In genomic region chr2:156038021-156038420, GRCh38 we compare ENCODE assay signal across 25 cellular contexts.
"Had no signal": no experiment of that assay in that cellular context is flagged by ENCODE, and none has a peak within 500 bp of the region (broad histone marks: within the 10 kb centered on the region; RNA-seq: fewer than 3 reads in every experiment).

No MANE protein-coding gene starts in this region.

- H3K4me1 ChIP-seq: ascending aorta, body of pancreas, Peyer's patch, SJCRH30 had no signal

- H3K9me3 ChIP-seq: ascending aorta, body of pancreas, Peyer's patch, SJCRH30 had no signal

- H3K27me3 ChIP-seq: ascending aorta, body of pancreas, Peyer's patch, SJCRH30 had no signal

- H3K4me3 ChIP-seq: ascending aorta, body of pancreas, Peyer's patch, SJCRH30 had no signal

- H3K36me3 ChIP-seq: ascending aorta, Peyer's patch, SJCRH30 had no signal

- DNase-seq: activated B cell treated with CpG ODN at 0.5 μM for 24 hours; activated CD4-positive, alpha-beta T cell treated with anti-CD3 and anti-CD28 coated beads for 1 hour; activated CD4-positive, alpha-beta T cell treated with anti-CD3 and anti-CD28 coated beads, Interleukin-2, amount 10 ng/mL, durations not matched to agents 24 days and 14 days; activated CD4-positive, alpha-beta T cell treated with anti-CD3 and anti-CD28 coated beads, Interleukin-2, amount 50 U/mL, for 48 hours; activated CD8-positive, alpha-beta memory T cell treated with anti-CD3 and anti-CD28 coated beads, Interleukin-2, amount 10 ng/mL, durations not matched to agents 7 days and 5 days; activated effector memory CD4-positive, alpha-beta T cell treated with anti-CD3 and anti-CD28 coated beads, Interleukin-2, amount 50 U/mL, for 16 hours; activated naive CD4-positive, alpha-beta T cell treated with Interleukin-2 at 50 U/mL for 16 hours; activated naive CD8-positive, alpha-beta T cell treated with anti-CD3 and anti-CD28 coated beads, Interleukin-2, amount 50 U/mL, for 24 hours; activated T-cell treated with anti-CD3 and anti-CD28 coated beads, Interleukin-2, amount 50 U/mL, for 4 hours; amniotic stem cell; body of pancreas; MM.1S; NCI-H1105; NCI-H1436; NCI-H1694 treated with DMSO at 0.1 percent for 48 hours; NCI-H2029 treated with DMSO at 0.1 percent for 48 hours; NCI-H510A treated with DMSO at 0.1 percent for 48 hours; NCI-H69; NK-92 treated with Interleukin-12 subunit alpha and Interleukin-12 subunit beta, amount 100 ng/mL, for 24 hours; Peyer's patch; Right ventricle myocardium superior; SW 1271 had no signal

- H3K27ac ChIP-seq: ascending aorta, body of pancreas, Peyer's patch, RWPE1, SJCRH30 had no signal
